8 cellular contexts compared by ENCODE assay signal in genomic region chr17:68011199-68011665, GRCh38. TPM values are rescaled to one million over a fixed set of nuclear protein-coding genes. Genes with fewer than 3 reads are reported as not detected.
DNase-seq lines count a peak whose midpoint lies in the region; ATAC-seq and TF ChIP-seq lines count a peak whose summit lies in the region.

No MANE protein-coding gene starts in this region.

- H2BK120ac ChIP-seq in H9 (ENCODE audit: low read depth, low read length, poor library complexity, severe bottlenecking) = no peak overlapping the region

- H3K4ac ChIP-seq in H9 (ENCODE audit: low read depth, low read length) = no peak overlapping the region

- no peak overlapping the region for H3K56ac ChIP-seq in H9 (ENCODE audit: insufficient read length, low read depth, low read length)

- no peak overlapping the region for H4K5ac ChIP-seq in H9 (ENCODE audit: insufficient read length, low read depth, low read length)

- 0 out of 2 replicates have a peak, but pooled peaks cover 2% of the 10 kb centered on the region for H3K79me2 ChIP-seq in H9 (ENCODE audit: insufficient read depth, low read length)

- H3K4me1 Mint-ChIP-seq in H9 = peaks cover 2 to 6% of the 10 kb centered on the region in 2 experiments; a peak in 3 of 4 replicates
- H3K4me1 Mint-ChIP-seq in activated T-helper 17 cell treated with anti-CD3 and anti-CD28 coated beads, Interleukin-2, amount 50 U/mL, for 72 hours = peaks cover 6% of the 10 kb centered on the region

- no peak overlapping the region for H4K8ac ChIP-seq in H9 (replicated peaks; ENCODE audit: insufficient read length, low read depth, low read length)

- H4K91ac ChIP-seq in H9 (ENCODE audit: insufficient read length, low read depth, low read length) = no peak overlapping the region

- CTCF ChIA-PET in Panc1 (lab: Charles Lee) = interaction anchor here (0.6 kb wide), 1 partner anchor 296 kb away, joined by 3 read pairs; no protein-coding TSS in a partner anchor

- H3K4me1 ChIP-seq in H9 (ENCODE audit: insufficient read depth, low read length) (no peaks in the 10 kb centered on the region), Panc1 (ENCODE audit: control insufficient read depth, insufficient read depth, low read length) (no peaks in the 10 kb centered on the region), sigmoid colon (no peaks in the 10 kb centered on the region)

- no peak for TF ChIP-seq EP300 in sigmoid colon (IDR thresholded peaks at IDR 0.05)

- no peak overlapping the region for H3K27ac ChIP-seq in H9 (ENCODE audit: insufficient read length, low read depth, low read length)
- 0 out of 2 replicates have a peak overlapping the region, but pooled peaks have one; percentile 51 for H3K27ac ChIP-seq in Panc1 (ENCODE audit: low read length)
- no peak overlapping the region for H3K27ac ChIP-seq in sigmoid colon

- H2AK5ac ChIP-seq in H9 (ENCODE audit: insufficient read length, low read length) = no peak overlapping the region

- H3K14ac ChIP-seq in H9 (ENCODE audit: insufficient read depth, low read length) = no peak overlapping the region

- no peak overlapping the region for H2BK20ac ChIP-seq in H9 (ENCODE audit: low read depth, low read length, poor library complexity, severe bottlenecking)

- H3K4me2 ChIP-seq in H9 (ENCODE audit: insufficient read depth, insufficient read length, low read length) = peak overlapping the region; percentile 6

- H2BK5ac ChIP-seq in H9 (ENCODE audit: insufficient read length, low read length) = no peak overlapping the region

- no peaks in the 10 kb centered on the region for H3K27me3 ChIP-seq in H9 (ENCODE audit: insufficient read depth, low read length)
- no peaks in the 10 kb centered on the region for H3K27me3 ChIP-seq in Panc1 (ENCODE audit: control insufficient read depth, insufficient read depth, low read length)
- no peaks in the 10 kb centered on the region for H3K27me3 ChIP-seq in sigmoid colon

- H3K9me3 ChIP-seq in H9 (ENCODE audit: control insufficient read depth, low read depth, low read length) (no peaks in the 10 kb centered on the region), Panc1 (ENCODE audit: control insufficient read depth, insufficient read depth, low read depth, low read length) (no peaks in the 10 kb centered on the region), sigmoid colon (no peaks in the 10 kb centered on the region)

- DNase-seq in C1 segment of cervical spinal cord (lab: John Stamatoyannopoulos, UW) = peak in 9 of 14 donors; percentile 1 to 48 (median 12)
- peak; percentile 90 for DNase-seq in H9
- no peak for DNase-seq in Panc1 (ENCODE audit: low read depth, low spot score)
- peak in 38 of 42 donors; percentile 18 to 88 (median 62) for DNase-seq in head of caudate nucleus
- no peak for DNase-seq in sigmoid colon
- DNase-seq in 8988T = no peak
- DNase-seq in NCI-H1048 (lab: John Stamatoyannopoulos, UW) = no peak

- H3K9ac ChIP-seq in H9 (ENCODE audit: extremely low read depth, insufficient read length, low read length) = no peak overlapping the region

- no peaks in the 10 kb centered on the region for H4K20me1 ChIP-seq in H9 (ENCODE audit: control insufficient read depth, insufficient read depth, insufficient read length)

- no peak overlapping the region for H2BK15ac ChIP-seq in H9 (ENCODE audit: low read depth, low read length)

- H3K27me3 Mint-ChIP-seq in H9 (ENCODE audit: low read depth) = peaks cover 1% of the 10 kb centered on the region; the same call in 1 of the 2 replicates
- H3K27me3 Mint-ChIP-seq in activated T-helper 17 cell treated with anti-CD3 and anti-CD28 coated beads, Interleukin-2, amount 50 U/mL, for 72 hours = no peaks in the 10 kb centered on the region

- H3K23me2 ChIP-seq in H9 (ENCODE audit: insufficient read length, low read depth, low read length, poor library complexity, severe bottlenecking) = no peaks in the 10 kb centered on the region

- POLR2A ChIA-PET in Panc1 (lab: Charles Lee) = interaction anchor here (0.7 kb wide), 1 partner anchor 283 kb away, joined by 7 read pairs; no protein-coding TSS in a partner anchor

- H3K27ac Mint-ChIP-seq in H9 = peak overlapping the region in 1 of 3 experiments; percentile 82; a peak in 3 of 7 replicates
- peak overlapping the region; percentile 83 for H3K27ac Mint-ChIP-seq in activated T-helper 17 cell treated with anti-CD3 and anti-CD28 coated beads, Interleukin-2, amount 50 U/mL, for 72 hours

- intact Hi-C loops in Panc1 (cut with micrococcal nuclease; ENCODE audit: unreplicated experiment) (no loop called here), head of caudate nucleus (cut with DNase I) (no loop called here), sigmoid colon (cut with DNase I) (no loop called here)

- H2BK12ac ChIP-seq in H9 (ENCODE audit: insufficient read length, low read depth, low read length) = no peak overlapping the region

- no peak overlapping the region for H3T11ph ChIP-seq in H9 (ENCODE audit: low read length)

- H3K4me3 Mint-ChIP-seq in H9 = peak overlapping the region; percentile 16 to 39; a peak in 3 of 5 replicates
- peak overlapping the region; percentile 84 for H3K4me3 Mint-ChIP-seq in activated T-helper 17 cell treated with anti-CD3 and anti-CD28 coated beads, Interleukin-2, amount 50 U/mL, for 72 hours

- WGBS in H9 (ENCODE audit: extremely low coverage, insufficient read length, low lambda C conversion rate) = no CpG with 5 or more reads among the region's 20 CpGs
- WGBS in sigmoid colon, 2 donors = 37 to 44% methylated on average over 20 of the region's 20 CpGs

- no peaks in the 10 kb centered on the region; a peak in 1 of 7 replicates for H3K36me3 Mint-ChIP-seq in H9 (ENCODE audit: insufficient read depth in 1 of 3, low read depth in 3 of 3)
- H3K36me3 Mint-ChIP-seq in activated T-helper 17 cell treated with anti-CD3 and anti-CD28 coated beads, Interleukin-2, amount 50 U/mL, for 72 hours (ENCODE audit: low read depth) = no peaks in the 10 kb centered on the region

- no peak overlapping the region for H3K18ac ChIP-seq in H9 (ENCODE audit: insufficient read length, low read depth, low read length)

- no peaks in the 10 kb centered on the region for H3K36me3 ChIP-seq in Panc1 (ENCODE audit: control insufficient read depth, insufficient read depth, low read length)
- no peaks in the 10 kb centered on the region for H3K36me3 ChIP-seq in sigmoid colon

- ATAC-seq in Panc1 = peak; percentile 92
- ATAC-seq in activated T-helper 17 cell treated with anti-CD3 and anti-CD28 coated beads, Interleukin-2, amount 50 U/mL, for 72 hours (replicated peaks) = peak; percentile 94

- in situ Hi-C loops in Panc1 (cut with HindIII; ENCODE audit: low pct_unique_long_range_greater_than_20kb, low sequenced_read_pairs) = no loop called here

- TF ChIP-seq CTCF in H9 (conservative IDR thresholded peaks at IDR 0.05) (peak; percentile 84), Panc1 (IDR thresholded peaks at IDR 0.05) (peak; percentile 88), sigmoid colon (IDR thresholded peaks at IDR 0.05) (peak; percentile 43 to 67 (median 47))

- TF ChIP-seq POLR2A in sigmoid colon (IDR thresholded peaks at IDR 0.05) = no peak

- H3K9me3 Mint-ChIP-seq in H9 = no peaks in the 10 kb centered on the region
- H3K9me3 Mint-ChIP-seq in activated T-helper 17 cell treated with anti-CD3 and anti-CD28 coated beads, Interleukin-2, amount 50 U/mL, for 72 hours = no peaks in the 10 kb centered on the region

- BruUV-seq in Panc1 (replicated peaks; lab: Mats Ljungman, UMichigan) = no TSS peak

- H3K4me3 ChIP-seq in Panc1 (ENCODE audit: low read depth in 2 of 2, low read length in 2 of 2) (peak overlapping the region; percentile 27 to 54), sigmoid colon (no peak overlapping the region)

- no peak overlapping the region for H3K23ac ChIP-seq in H9 (ENCODE audit: insufficient read length, low read depth, low read length)

- no peaks in the 10 kb centered on the region for H3K79me1 ChIP-seq in H9 (ENCODE audit: insufficient read depth, low read depth, low read length, poor library complexity, severe bottlenecking)

- no peak overlapping the region for H2AFZ ChIP-seq in H9 (ENCODE audit: low read length)

RNA-seq across cellular contexts. Expression of gene C17orf58, which starts 15.0 kb away (rescaled TPM):
- total RNA-seq in H9 (2021) (11.0 and 12.3 TPM in 2 replicates), Panc1 (2021; ENCODE audit: unreplicated experiment) (15.6 TPM), sigmoid colon (10 to 100 TPM in 1 of 4 donors, 1 to 10 TPM in 3; 1.4 to 12.5 (median 5.1) TPM)
- polyA plus RNA-seq in Panc1 (2012; ENCODE audit: insufficient read length) = 10.3 TPM
- total RNA-seq in activated T-helper 17 cell treated with anti-CD3 and anti-CD28 coated beads, Interleukin-2, amount 50 U/mL, for 72 hours = 10 to 100 TPM; 25.9 to 27.3 TPM
- polyA plus RNA-seq in sigmoid colon = 10 to 100 TPM in 2 of 3 donors, 1 to 10 TPM in 1; 8.3 to 24.7 (median 22.2) TPM

RNA-seq across cellular contexts. Expression of gene KPNA2, which starts 24.3 kb away (rescaled TPM):
- total RNA-seq in H9 (2021) (432 and 437 TPM in 2 replicates), Panc1 (2021; ENCODE audit: unreplicated experiment) (177 TPM), sigmoid colon (10 to 100 TPM in 2 of 4 donors, 1 to 10 TPM in 2; 7.4 to 17.0 (median 13.0) TPM)
- 102 TPM for polyA plus RNA-seq in Panc1 (2012; ENCODE audit: insufficient read length)
- 100 to 1,000 TPM; 136 to 227 TPM for total RNA-seq in activated T-helper 17 cell treated with anti-CD3 and anti-CD28 coated beads, Interleukin-2, amount 50 U/mL, for 72 hours
- polyA plus RNA-seq in sigmoid colon = 10 to 100 TPM; 11.4 to 63.6 (median 25.4) TPM

Comparison
In these comparisons a context has a peak if more than half of its experiments do, and no peak if none do; other contexts are left out.
1. DNase-seq: peak in C1 segment of cervical spinal cord (9 of 14), H9 (single experiment) and head of caudate nucleus (38 of 42); none in Panc1 (single experiment), sigmoid colon (single experiment), 8988T (single experiment) and NCI-H1048 (single experiment).
2. H3K4me3 ChIP-seq: peak in Panc1 (2 of 2); none in sigmoid colon (0 of 4).
3. Peak in every context shown above with its lines, with median percentiles within 50 percentile points of each other: CTCF ChIP-seq.